8 cellular contexts compared by ENCODE assay signal in genomic region chr7:122092964-122093797, GRCh38. TPM values are rescaled to one million over a fixed set of nuclear protein-coding genes. Genes with fewer than 3 reads are reported as not detected.
DNase-seq lines count a peak whose midpoint lies in the region; ATAC-seq, FAIRE-seq and TF ChIP-seq lines count a peak whose summit lies in the region.

No MANE protein-coding gene starts in this region.

- H3K4ac ChIP-seq in IMR-90 (ENCODE audit: low read depth, low read length) (no peak overlapping the region), trophoblast cell (ENCODE audit: low read depth, low read length) (no peak overlapping the region)

- H2AK9ac ChIP-seq in IMR-90 (replicated peaks; ENCODE audit: low read depth, low read length, poor library complexity), result no peak overlapping the region

- H3K9ac ChIP-seq in IMR-90 (ENCODE audit: low read depth, low read length) (no peak overlapping the region), trophoblast cell (ENCODE audit: low read length) (no peak overlapping the region)

- in situ Hi-C loops in G401 (cut with HindIII; ENCODE audit: low sequenced_read_pairs) (no loop called here), IMR-90 (cut with MboI; ENCODE audit: low sequenced_read_pairs) (loop anchor here (10.0 kb wide), 1 partner anchor 442 kb away; no protein-coding TSS in a partner anchor)

- H3K23ac ChIP-seq in IMR-90 (ENCODE audit: low read depth, low read length), result no peak overlapping the region
- H3K23ac ChIP-seq in trophoblast cell (ENCODE audit: low read length), result no peak overlapping the region

- H2AK5ac ChIP-seq in IMR-90 (ENCODE audit: low read depth, low read length) (no peak overlapping the region), trophoblast cell (ENCODE audit: low read length) (no peak overlapping the region)

- H3K27me3 Mint-ChIP-seq in activated T-cell treated with anti-CD3 and anti-CD28 coated beads, Interleukin-2, amount 50 U/mL, for 72 hours (ENCODE audit: low read depth), result no peaks in the 10 kb centered on the region

- no peak overlapping the region for H3K56ac ChIP-seq in IMR-90 (ENCODE audit: extremely low read depth, insufficient read depth, low read length)

- H3K4me1 Mint-ChIP-seq in activated T-cell treated with anti-CD3 and anti-CD28 coated beads, Interleukin-2, amount 50 U/mL, for 72 hours (ENCODE audit: low read depth), result no peaks in the 10 kb centered on the region

- FAIRE-seq in frontal cortex (lab: Jason Lieb, UNC), result peak; percentile 69

- POLR2A ChIA-PET in IMR-90 (lab: Charles Lee; ENCODE audit: unreplicated experiment), result no interaction called here

- BruUV-seq in IMR-90 (replicated peaks; lab: Mats Ljungman, UMichigan), result no TSS peak

- no peaks in the 10 kb centered on the region for H3K9me3 Mint-ChIP-seq in activated T-cell treated with anti-CD3 and anti-CD28 coated beads, Interleukin-2, amount 50 U/mL, for 72 hours

- ATAC-seq in GM21723 (IDR thresholded peaks at IDR 0.05; ENCODE audit: unreplicated experiment) (peak; percentile 99), IMR-90 (ENCODE audit: low read depth) (peak; percentile 82)
- peak in 1 of 2 donors; percentile 46 for ATAC-seq in activated T-cell treated with anti-CD3 and anti-CD28 coated beads, Interleukin-2, amount 50 U/mL, for 72 hours (replicated peaks in 1 of 2)

- no peak overlapping the region for H4K8ac ChIP-seq in IMR-90 (ENCODE audit: low read depth in 2 of 2, low read length in 2 of 2)
- no peak overlapping the region for H4K8ac ChIP-seq in trophoblast cell (ENCODE audit: low read depth, low read length)

- dilution Hi-C loops in IMR-90 (cut with HindIII; ENCODE audit: low sequenced_read_pairs, unreplicated experiment), result no loop called here

- H3K9me3 ChIP-seq in IMR-90 (ENCODE audit: control insufficient read depth, insufficient read depth, low read length) (no peaks in the 10 kb centered on the region), trophoblast cell (ENCODE audit: insufficient read depth, low read depth, low read length) (no peaks in the 10 kb centered on the region)
- H3K9me3 ChIP-seq in effector memory CD4-positive, alpha-beta T cell (ENCODE audit: control insufficient read depth, low read length), result no peaks in the 10 kb centered on the region

- H3K14ac ChIP-seq in IMR-90 (replicated peaks; ENCODE audit: low read depth, low read length) (no peak overlapping the region), trophoblast cell (ENCODE audit: low read length) (no peak overlapping the region)

- no peaks in the 10 kb centered on the region for H4K20me1 ChIP-seq in IMR-90 (ENCODE audit: insufficient read depth, low read length)

- peak; percentile 73 for TF ChIP-seq RAD21 in IMR-90 (IDR thresholded peaks at IDR 0.05; ENCODE audit: low read length)

- no peaks in the 10 kb centered on the region for H3K36me3 Mint-ChIP-seq in activated T-cell treated with anti-CD3 and anti-CD28 coated beads, Interleukin-2, amount 50 U/mL, for 72 hours (ENCODE audit: insufficient read depth in 2 of 2)

- no peak overlapping the region for H2BK12ac ChIP-seq in trophoblast cell (ENCODE audit: low read length)

- peak overlapping the region; percentile 22 for H3K27ac Mint-ChIP-seq in activated T-cell treated with anti-CD3 and anti-CD28 coated beads, Interleukin-2, amount 50 U/mL, for 72 hours

- WGBS in IMR-90 (ENCODE audit: extremely low coverage in 2 of 2, insufficient read length in 1 of 2), 2 experiments, result no CpG with 5 or more reads among the region's 6 CpGs
- no CpG with 5 or more reads among the region's 6 CpGs for WGBS in trophoblast cell (ENCODE audit: extremely low coverage, insufficient coverage, insufficient read length)

- peaks cover 5% of the 10 kb centered on the region; the same call in 1 of the 2 replicates for H3K36me3 ChIP-seq in IMR-90 (ENCODE audit: control insufficient read depth, insufficient read depth, low read length)
- H3K36me3 ChIP-seq in trophoblast cell (ENCODE audit: control insufficient read depth in 1 of 2, insufficient read depth in 2 of 2, low read length in 2 of 2), result peaks cover 1 to 3% of the 10 kb centered on the region in 2 experiments
- no peaks in the 10 kb centered on the region for H3K36me3 ChIP-seq in effector memory CD4-positive, alpha-beta T cell (ENCODE audit: control insufficient read depth, insufficient read depth, low read length)

- no peak overlapping the region for H3K18ac ChIP-seq in IMR-90 (ENCODE audit: low read depth, low read length)
- H3K18ac ChIP-seq in trophoblast cell (ENCODE audit: low read length), result no peak overlapping the region

- no peak overlapping the region for H3K4me2 ChIP-seq in IMR-90 (ENCODE audit: low read depth, low read length)
- no peak overlapping the region for H3K4me2 ChIP-seq in trophoblast cell (ENCODE audit: low read length)

- CTCF ChIA-PET in IMR-90 (lab: Yijun Ruan, JAX), result interaction anchor here (0.6 to 1.6 kb wide), 16 partner anchors 10 to 440 kb away, joined by 3 to 12 read pairs (median 5); no protein-coding TSS in a partner anchor

- no peak overlapping the region for H3K4me3 ChIP-seq in IMR-90 (ENCODE audit: insufficient read depth, low read depth, low read length)
- H3K4me3 ChIP-seq in trophoblast cell (ENCODE audit: low read depth, low read length), result no peak overlapping the region
- no peak overlapping the region for H3K4me3 ChIP-seq in effector memory CD4-positive, alpha-beta T cell (ENCODE audit: insufficient read depth, low read depth, low read length, poor library complexity, severe bottlenecking)

- no peak overlapping the region for H2BK15ac ChIP-seq in IMR-90 (ENCODE audit: low read depth, low read length)

- H3K9me1 ChIP-seq in IMR-90 (ENCODE audit: insufficient read depth, low read length), result no peaks in the 10 kb centered on the region

- no peaks in the 10 kb centered on the region for H3K79me2 ChIP-seq in trophoblast cell (ENCODE audit: control insufficient read depth, insufficient read depth, low read length, poor library complexity)

- H3K27me3 ChIP-seq in IMR-90 (ENCODE audit: control insufficient read depth, insufficient read depth, low read length) (no peaks in the 10 kb centered on the region), trophoblast cell (ENCODE audit: insufficient read depth, low read length) (no peaks in the 10 kb centered on the region)
- H3K27me3 ChIP-seq in effector memory CD4-positive, alpha-beta T cell (replicated peaks; ENCODE audit: control insufficient read depth, insufficient read depth, low read length, poor library complexity, severe bottlenecking), result no peaks in the 10 kb centered on the region

- no peak for TF ChIP-seq POLR2A in IMR-90 (IDR thresholded peaks at IDR 0.05; ENCODE audit: low read depth, low read length)

- no peak overlapping the region for H3K27ac ChIP-seq in IMR-90 (ENCODE audit: insufficient read depth, low read length)
- no peak overlapping the region for H3K27ac ChIP-seq in trophoblast cell (ENCODE audit: low read depth, low read length)
- no peak overlapping the region for H3K27ac ChIP-seq in effector memory CD4-positive, alpha-beta T cell (ENCODE audit: insufficient read depth, low read length, poor library complexity, severe bottlenecking)

- no peak overlapping the region for H3K4me3 Mint-ChIP-seq in activated T-cell treated with anti-CD3 and anti-CD28 coated beads, Interleukin-2, amount 50 U/mL, for 72 hours

- no peak overlapping the region for H4K5ac ChIP-seq in IMR-90 (ENCODE audit: low read depth, low read length)

- DNase-seq in G401 (ENCODE audit: low spot score) (peak; percentile 48), IMR-90 (peak; percentile 82), OCI-M2 (lab: John Stamatoyannopoulos, UW; ENCODE audit: unreplicated experiment) (peak; percentile 51), frontal cortex (ENCODE audit: low spot score in 2 of 2) (peak in 1 of 2 donors; percentile 13), trophoblast cell (peak; percentile 51 to 92)
- DNase-seq in activated T-cell treated with anti-CD3 and anti-CD28 coated beads, Interleukin-2, amount 50 U/mL, for 72 hours, result peak; percentile 51 to 57
- no peak for DNase-seq in effector memory CD4-positive, alpha-beta T cell

- no peak overlapping the region for H4K91ac ChIP-seq in IMR-90 (ENCODE audit: insufficient read depth, low read depth, low read length)
- H4K91ac ChIP-seq in trophoblast cell (ENCODE audit: low read depth, low read length), result no peak overlapping the region

- H3K79me1 ChIP-seq in IMR-90 (ENCODE audit: low read depth in 1 of 2, low read length in 2 of 2), result no peaks in the 10 kb centered on the region
- H3K79me1 ChIP-seq in trophoblast cell (ENCODE audit: low read length), result no peaks in the 10 kb centered on the region

- H2AFZ ChIP-seq in IMR-90 (replicated peaks; ENCODE audit: low read length, poor library complexity) (no peak overlapping the region), trophoblast cell (ENCODE audit: insufficient read depth, low read length, poor library complexity) (no peak overlapping the region)

- intact Hi-C loops in IMR-90 (cut with micrococcal nuclease), result loop anchor here (2.0 kb wide), 1 partner anchor 438 kb away; no protein-coding TSS in a partner anchor

- TF ChIP-seq CTCF in IMR-90 (conservative IDR thresholded peaks at IDR 0.05; ENCODE audit: low read depth, low read length), result peak; percentile 79

- H3K4me1 ChIP-seq in IMR-90 (ENCODE audit: control insufficient read depth, insufficient read depth, low read length) (no peaks in the 10 kb centered on the region), trophoblast cell (ENCODE audit: control insufficient read depth in 1 of 2, insufficient read depth in 2 of 2, low read length in 2 of 2) (no peaks in the 10 kb centered on the region)
- H3K4me1 ChIP-seq in effector memory CD4-positive, alpha-beta T cell (ENCODE audit: control insufficient read depth, insufficient read depth, low read length, poor library complexity, severe bottlenecking), result no peaks in the 10 kb centered on the region

- no peak overlapping the region for H2BK120ac ChIP-seq in IMR-90 (ENCODE audit: low read depth, low read length)
- H2BK120ac ChIP-seq in trophoblast cell (ENCODE audit: insufficient read depth, low read length, poor library complexity), result no peak overlapping the region

- H2BK5ac ChIP-seq in IMR-90 (ENCODE audit: low read depth, low read length, poor library complexity, severe bottlenecking) (no peak overlapping the region), trophoblast cell (ENCODE audit: low read depth, low read length, poor library complexity) (no peak overlapping the region)

- H4K12ac ChIP-seq in trophoblast cell (ENCODE audit: low read depth, low read length), result no peak overlapping the region

- no peak overlapping the region for H2BK20ac ChIP-seq in IMR-90 (ENCODE audit: low read depth, low read length)

TF ChIP-seq in IMR-90, 13 proteins besides CTCF, POLR2A, EP300 and RAD21 (continues in another document):
- TF ChIP-seq NFE2L2 (IDR thresholded peaks at IDR 0.05; ENCODE audit: low read depth, low read length), result no peak
- TF ChIP-seq MAFK (IDR thresholded peaks at IDR 0.05; ENCODE audit: low read depth, low read length), result no peak
- peak; percentile 70 for TF ChIP-seq SMC3 (IDR thresholded peaks at IDR 0.05; ENCODE audit: low read depth, low read length)

RNA-seq across cellular contexts. Expression of gene AASS, which starts 50.9 kb away (rescaled TPM):
- total RNA-seq in G401 (2014; rRNA removed; shearing (Covaris generic)), result 0.18 and 3.0 TPM in 2 replicates
- total RNA-seq in IMR-90 (2012; rRNA removed), result 12.9 and 15.0 TPM in 2 replicates
- 4.7 and 6.1 TPM in 2 replicates for polyA plus RNA-seq in IMR-90 (2012; rRNA removed)
- polyA plus RNA-seq in IMR-90 (2012; cell fraction: cytosol; rRNA removed), result 0.52 and 0.96 TPM in 2 replicates
- 2.8 and 22.2 TPM in 2 replicates for polyA plus RNA-seq in IMR-90 (2012; cell fraction: nucleus; rRNA removed; ENCODE audit: low replicate concordance)
- 1 to 10 TPM; 3.5 TPM for total RNA-seq in activated T-cell treated with anti-CD3 and anti-CD28 coated beads, Interleukin-2, amount 50 U/mL, for 72 hours
- 14.7 TPM for total RNA-seq in frontal cortex
- polyA plus RNA-seq in trophoblast cell (2013), result 16.1 and 16.4 TPM in 2 replicates

Comparison
In these comparisons a context has a peak if more than half of its experiments do, and no peak if none do; other contexts are left out.
1. DNase-seq: peak in G401 (single experiment), IMR-90 (single experiment), OCI-M2 (single experiment), activated T-cell treated with anti-CD3 and anti-CD28 coated beads, Interleukin-2, amount 50 U/mL, for 72 hours (2 of 2) and trophoblast cell (2 of 2); none in effector memory CD4-positive, alpha-beta T cell (0 of 3).